In the genomic region with DNA sequence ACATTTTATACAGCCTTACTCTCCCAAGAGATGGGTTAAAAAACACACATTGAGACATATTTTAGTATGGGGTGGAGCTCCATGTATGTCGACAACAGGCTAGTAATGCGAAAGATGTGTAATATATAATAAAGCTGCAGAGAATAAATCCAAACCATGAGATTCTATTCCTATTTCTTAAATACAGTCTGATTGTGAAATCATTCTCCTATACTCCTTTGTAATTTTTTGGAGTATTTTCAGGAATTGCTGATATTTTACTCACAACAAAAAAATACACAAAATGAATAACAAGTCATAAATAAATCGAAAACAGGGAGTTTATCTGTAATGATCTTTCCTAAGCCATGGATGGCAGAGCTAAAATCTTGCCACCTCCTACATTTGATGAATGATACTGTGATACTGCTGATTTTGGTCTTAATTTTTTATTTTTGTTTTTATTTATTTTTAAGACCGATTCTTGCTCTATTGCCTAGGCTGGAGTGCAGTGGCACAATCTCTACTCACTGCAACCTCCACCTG, we compare ENCODE assay signal across 7 cellular contexts.
"Had no signal": no experiment of that assay in that cellular context is flagged by ENCODE, and none has a peak within 500 bp of the region (broad histone marks: within the 10 kb centered on the region; RNA-seq: fewer than 3 reads in every experiment).

No MANE protein-coding gene starts in this region.

- H3K4me2 ChIP-seq: GM23338 had no signal

- ATAC-seq: GM23338 had no signal

- FAIRE-seq: H1, H54, HTR-8/SVneo had no signal

- H3K4me3 ChIP-seq: GM23338 had no signal

- H3K27ac Mint-ChIP-seq: GM23338 had no signal

- H3K4me3 Mint-ChIP-seq: GM23338 had no signal

- H3K9me3 Mint-ChIP-seq: GM23338 had no signal

- DNase-seq: H9, HCEC 1CT, KBM-7 had no signal
